13 cellular contexts compared by ENCODE assay signal in the genomic region with DNA sequence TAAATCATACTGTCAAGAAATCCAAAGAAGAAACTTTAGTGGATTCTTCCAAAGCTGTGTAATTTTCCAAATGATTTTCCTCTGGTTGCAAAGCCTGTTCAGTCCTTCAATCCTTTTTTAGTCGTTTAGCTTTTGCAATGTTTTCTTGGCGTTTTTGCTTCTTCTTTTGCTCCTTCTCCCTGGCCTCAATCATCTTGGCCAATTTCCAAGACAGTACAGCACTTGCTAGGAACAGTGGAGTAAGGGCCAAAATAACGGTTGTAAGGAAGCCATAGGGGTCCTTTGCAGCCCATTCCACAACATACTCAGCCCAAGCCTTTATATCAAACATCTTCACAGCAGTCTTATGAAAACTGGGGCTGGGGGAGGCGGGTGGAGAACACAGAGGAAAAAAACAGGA. TPM values are rescaled to one million over a fixed set of nuclear protein-coding genes. Genes with fewer than 3 reads are reported as not detected.
A peak's percentile ranks its signal among the peaks of the same experiment; 100 is the strongest.
DNase-seq lines count a peak whose midpoint lies in the region; ATAC-seq lines count a peak whose summit lies in the region.
"Had no signal": no experiment of that assay in that cellular context is flagged by ENCODE, and none has a peak within 500 bp of the region (broad histone marks: within the 10 kb centered on the region; RNA-seq: fewer than 3 reads in every experiment).

No MANE protein-coding gene starts in this region.

- no peak for ATAC-seq in naive thymus-derived CD8-positive, alpha-beta T cell
- ATAC-seq in GM19452 (IDR thresholded peaks at IDR 0.05; ENCODE audit: unreplicated experiment) = no peak
- no peak for ATAC-seq in HG02885 (IDR thresholded peaks at IDR 0.05; ENCODE audit: poor library complexity, unreplicated experiment)
- no peak for ATAC-seq in HG02884 (IDR thresholded peaks at IDR 0.05; ENCODE audit: unreplicated experiment)
- ATAC-seq: GM23338 had no signal

- DNase-seq in NOMO-1 treated with DMSO at 0.1 percent for 48 hours (lab: John Stamatoyannopoulos, UW; ENCODE audit: unreplicated experiment) (peak; percentile 6), NOMO-1 treated with dmso at 0.1 percent for 144 hours (lab: John Stamatoyannopoulos, UW; ENCODE audit: unreplicated experiment) (no peak), KBM-7 (peak; percentile 35)
- DNase-seq in activated T-helper 1 cell treated with anti-CD3 and anti-CD28 coated beads, Interleukin-12 subunit alpha, Interleukin-12 subunit beta, Interleukin-2, Interleukin-4 antibody, amounts not matched to agents 30 ng/mL and 10 ng/mL and 1 ng/mL, durations not matched to agents 14 hours and 24 hours and 36 hours (ENCODE audit: low spot score) = no peak
- no peak for DNase-seq in naive thymus-derived CD8-positive, alpha-beta T cell
- DNase-seq: ACHN; activated CD4-positive, alpha-beta T cell treated with anti-CD3 and anti-CD28 coated beads for 4 hours; NCI-H1417 treated with DMSO at 0.1 percent for 48 hours; NCI-H526 had no signal

- POLR2A ChIA-PET in naive thymus-derived CD8-positive, alpha-beta T cell (lab: Charles Lee) = interaction anchor here (0.6 kb wide), 1 partner anchor 13 kb away, joined by 6 read pairs; no protein-coding TSS in a partner anchor

- H3K4me1 Mint-ChIP-seq in activated T-helper 1 cell treated with anti-CD3 and anti-CD28 coated beads, Interleukin-12 subunit alpha, Interleukin-12 subunit beta, Interleukin-2, Interleukin-4 antibody, amounts not matched to agents 30 ng/mL and 10 ng/mL and 1 ng/mL, durations not matched to agents 14 hours and 24 hours and 36 hours (ENCODE audit: low read depth) = peaks cover 40% of the 10 kb centered on the region
- H3K4me1 Mint-ChIP-seq in naive thymus-derived CD8-positive, alpha-beta T cell = peaks cover 14 to 44% (median 39%) of the 10 kb centered on the region in 4 donors

- peaks cover 8% of the 10 kb centered on the region for H3K9me3 Mint-ChIP-seq in activated T-helper 1 cell treated with anti-CD3 and anti-CD28 coated beads, Interleukin-12 subunit alpha, Interleukin-12 subunit beta, Interleukin-2, Interleukin-4 antibody, amounts not matched to agents 30 ng/mL and 10 ng/mL and 1 ng/mL, durations not matched to agents 14 hours and 24 hours and 36 hours
- H3K9me3 Mint-ChIP-seq in naive thymus-derived CD8-positive, alpha-beta T cell = peaks cover 0 to 34% (median 6%) of the 10 kb centered on the region in 9 donors

- in situ Hi-C loops in KBM-7 (cut with MboI; ENCODE audit: low pct_unique_long_range_greater_than_20kb, low sequenced_read_pairs) = no loop called here

- H3K27me3 Mint-ChIP-seq in activated T-helper 1 cell treated with anti-CD3 and anti-CD28 coated beads, Interleukin-12 subunit alpha, Interleukin-12 subunit beta, Interleukin-2, Interleukin-4 antibody, amounts not matched to agents 30 ng/mL and 10 ng/mL and 1 ng/mL, durations not matched to agents 14 hours and 24 hours and 36 hours (ENCODE audit: insufficient read depth) = no peaks in the 10 kb centered on the region
- no peaks in the 10 kb centered on the region for H3K27me3 Mint-ChIP-seq in naive thymus-derived CD8-positive, alpha-beta T cell

- intact Hi-C loops in activated T-helper 1 cell treated with anti-CD3 and anti-CD28 coated beads, Interleukin-12 subunit alpha, Interleukin-12 subunit beta, Interleukin-2, Interleukin-4 antibody, amounts not matched to agents 30 ng/mL and 10 ng/mL and 1 ng/mL, durations not matched to agents 14 hours and 24 hours and 36 hours (cut with micrococcal nuclease) = loop anchor here (5.0 to 10.0 kb wide), 3 partner anchors 185 to 1125 kb away; partner anchors contain the start of gene DEPDC1B

- H3K27ac Mint-ChIP-seq in activated T-helper 1 cell treated with anti-CD3 and anti-CD28 coated beads, Interleukin-12 subunit alpha, Interleukin-12 subunit beta, Interleukin-2, Interleukin-4 antibody, amounts not matched to agents 30 ng/mL and 10 ng/mL and 1 ng/mL, durations not matched to agents 14 hours and 24 hours and 36 hours = no peak overlapping the region
- H3K27ac Mint-ChIP-seq in naive thymus-derived CD8-positive, alpha-beta T cell = peak overlapping the region in 6 of 10 donors; percentile 20 to 89 (median 36)
- H3K27ac Mint-ChIP-seq: GM23338 had no signal

- peak overlapping the region; percentile 73 for H3K4me3 Mint-ChIP-seq in activated T-helper 1 cell treated with anti-CD3 and anti-CD28 coated beads, Interleukin-12 subunit alpha, Interleukin-12 subunit beta, Interleukin-2, Interleukin-4 antibody, amounts not matched to agents 30 ng/mL and 10 ng/mL and 1 ng/mL, durations not matched to agents 14 hours and 24 hours and 36 hours
- peak overlapping the region in 2 of 10 donors; percentile 55 to 57 for H3K4me3 Mint-ChIP-seq in naive thymus-derived CD8-positive, alpha-beta T cell

- H3K36me3 Mint-ChIP-seq in activated T-helper 1 cell treated with anti-CD3 and anti-CD28 coated beads, Interleukin-12 subunit alpha, Interleukin-12 subunit beta, Interleukin-2, Interleukin-4 antibody, amounts not matched to agents 30 ng/mL and 10 ng/mL and 1 ng/mL, durations not matched to agents 14 hours and 24 hours and 36 hours (ENCODE audit: low read depth) = peaks cover 53% of the 10 kb centered on the region
- H3K36me3 Mint-ChIP-seq in naive thymus-derived CD8-positive, alpha-beta T cell = peaks cover 19 to 50% (median 48%) of the 10 kb centered on the region in 3 donors

RNA-seq across cellular contexts. Expression of gene SMIM15, which starts 2.4 kb away (rescaled TPM):
- total RNA-seq in activated T-helper 1 cell treated with anti-CD3 and anti-CD28 coated beads, Interleukin-12 subunit alpha, Interleukin-12 subunit beta, Interleukin-2, Interleukin-4 antibody, amounts not matched to agents 30 ng/mL and 10 ng/mL and 1 ng/mL, durations not matched to agents 14 hours and 24 hours and 36 hours = 84.0 and 86.7 TPM in 2 replicates
- 10 to 100 TPM; 34.9 to 39.4 TPM for total RNA-seq in naive thymus-derived CD8-positive, alpha-beta T cell
- 10 to 100 TPM; 21.0 to 38.0 (median 26.2) TPM for polyA plus RNA-seq in naive thymus-derived CD8-positive, alpha-beta T cell

Comparison
In these comparisons a context has a peak if more than half of its experiments do, and no peak if none do; other contexts are left out.
1. DNase-seq: peak in NOMO-1 treated with DMSO at 0.1 percent for 48 hours (single experiment) and KBM-7 (single experiment); none in NOMO-1 treated with dmso at 0.1 percent for 144 hours (single experiment), activated T-helper 1 cell treated with anti-CD3 and anti-CD28 coated beads, Interleukin-12 subunit alpha, Interleukin-12 subunit beta, Interleukin-2, Interleukin-4 antibody, amounts not matched to agents 30 ng/mL and 10 ng/mL and 1 ng/mL, durations not matched to agents 14 hours and 24 hours and 36 hours (single experiment) and naive thymus-derived CD8-positive, alpha-beta T cell (0 of 10).